ENCODE assay signal across 9 cellular contexts in genomic region chr5:66796306-66797292, GRCh38.
DNase-seq lines count a peak whose midpoint lies in the region; ATAC-seq and TF ChIP-seq lines count a peak whose summit lies in the region.
"Had no signal": no experiment of that assay in that cellular context is flagged by ENCODE, and none has a peak within 500 bp of the region (broad histone marks: within the 10 kb centered on the region; RNA-seq: fewer than 3 reads in every experiment).

No MANE protein-coding gene starts in this region.

- DNase-seq in DMS153 treated with DMSO at 0.1 percent for 48 hours (lab: John Stamatoyannopoulos, UW; ENCODE audit: unreplicated experiment), result peak; percentile 29
- no peak for DNase-seq in LNCaP clone FGC (ENCODE audit: low read depth)
- no peak for DNase-seq in ascending aorta (ENCODE audit: low spot score in 2 of 2)
- DNase-seq in activated CD4-positive, CD25-positive, alpha-beta regulatory T cell (lab: John Stamatoyannopoulos, UW), result no peak
- DNase-seq in Ammon's horn (ENCODE audit: low spot score), result no peak

- no peak overlapping the region for H3K9ac ChIP-seq in liver (ENCODE audit: low read depth in 1 of 2, low read length in 2 of 2)

- TF ChIP-seq RAD21 in liver (IDR thresholded peaks at IDR 0.05), result peak; percentile 47 to 58

- peak; percentile 50 for TF ChIP-seq CTCF in LNCaP clone FGC (IDR thresholded peaks at IDR 0.05; ENCODE audit: control insufficient read depth, extremely low read depth, insufficient read depth)
- peak in 2 of 3 experiments; percentile 12 to 25 for TF ChIP-seq CTCF in ascending aorta (IDR thresholded peaks at IDR 0.05)
- peak; percentile 20 for TF ChIP-seq CTCF in liver (IDR thresholded peaks at IDR 0.05; ENCODE audit: low read depth, low read length, missing input control)

- H3K4me1 ChIP-seq in ascending aorta, result no peaks in the 10 kb centered on the region
- no peaks in the 10 kb centered on the region for H3K4me1 ChIP-seq in liver (ENCODE audit: control insufficient read depth in 4 of 4, insufficient read depth in 4 of 4, low read length in 3 of 4)

- H3K27ac ChIP-seq in ascending aorta (no peak overlapping the region), liver (ENCODE audit: low read depth in 1 of 2, low read length in 2 of 2) (no peak overlapping the region)

- H3K4me3 ChIP-seq in LNCaP clone FGC (ENCODE audit: low read depth, low read length), result no peak overlapping the region
- no peak overlapping the region for H3K4me3 ChIP-seq in ascending aorta
- no peak overlapping the region for H3K4me3 ChIP-seq in liver (ENCODE audit: low read depth in 1 of 3, low read length in 3 of 3)

- H3K27me3 ChIP-seq in ascending aorta (no peaks in the 10 kb centered on the region), liver (ENCODE audit: control insufficient read depth in 4 of 4, insufficient read depth in 4 of 4, low read length in 3 of 4) (no peaks in the 10 kb centered on the region)

- intact Hi-C loops in ascending aorta (cut with DNase I), result no loop called here

- ATAC-seq in HG03457 (IDR thresholded peaks at IDR 0.05; ENCODE audit: unreplicated experiment) (no peak), HG02870 (IDR thresholded peaks at IDR 0.05; ENCODE audit: unreplicated experiment) (no peak)
- ATAC-seq: natural killer cell treated with Interleukin-12 subunit alpha and Interleukin-12 subunit beta and Interleukin-15 and Interleukin-18, amount 100 ng/mL, for 72 hours had no signal

- 80% methylated on average over 9 of the region's 9 CpGs for WGBS in liver

- H3K9me3 ChIP-seq in ascending aorta, result no peaks in the 10 kb centered on the region
- no peaks in the 10 kb centered on the region for H3K9me3 ChIP-seq in liver (ENCODE audit: control insufficient read depth in 4 of 4, low read length in 3 of 4)

- H3K36me3 ChIP-seq in ascending aorta, result no peaks in the 10 kb centered on the region
- H3K36me3 ChIP-seq in liver (ENCODE audit: control insufficient read depth in 4 of 4, insufficient read depth in 3 of 4, low read depth in 1 of 4, low read length in 3 of 4), result no peaks in the 10 kb centered on the region

TF ChIP-seq in liver, 16 proteins besides CTCF, POLR2A, EP300 and RAD21:
- TF ChIP-seq NR2F2 (IDR thresholded peaks at IDR 0.05) (no peak), ATF3 (IDR thresholded peaks at IDR 0.05) (no peak), HNF4G (IDR thresholded peaks at IDR 0.05) (no peak), EGR1 (IDR thresholded peaks at IDR 0.05; ENCODE audit: low read depth in 2 of 2) (no peak)
TF ChIP-seq in liver: peak in this region for 0.
